8 cellular contexts compared by ENCODE assay signal in the genomic region with DNA sequence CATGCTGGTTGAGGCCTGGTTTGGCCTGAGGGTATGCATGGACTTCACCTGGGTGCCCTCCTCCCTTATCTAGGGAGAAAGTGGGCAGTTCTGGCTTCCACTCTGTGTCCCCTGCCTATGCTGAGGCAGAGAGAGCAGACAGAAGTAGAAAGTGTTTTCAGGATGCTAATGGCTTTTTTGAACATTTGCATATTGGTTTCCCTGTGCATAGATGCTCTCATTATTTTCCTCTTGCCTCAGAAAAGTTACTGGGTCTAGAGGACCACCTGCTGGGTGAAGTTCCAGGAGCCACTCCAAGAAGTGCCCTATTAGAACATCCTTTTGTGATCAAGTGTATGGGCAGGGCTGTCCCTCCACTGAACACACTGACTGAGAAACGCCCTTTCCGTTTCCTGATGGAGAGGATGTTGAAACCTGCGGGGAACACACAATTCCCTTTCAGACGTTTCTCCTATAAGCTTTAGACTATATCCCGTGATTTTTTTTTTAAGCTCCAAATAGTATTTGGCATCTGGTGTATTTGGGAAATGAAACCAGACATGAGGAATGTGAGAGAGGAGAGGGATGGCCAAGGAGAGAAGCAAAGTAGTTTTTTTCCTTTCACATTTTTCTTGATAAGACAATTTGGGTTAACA.
DNase-seq lines count a peak whose midpoint lies in the region; ATAC-seq and TF ChIP-seq lines count a peak whose summit lies in the region.

No MANE protein-coding gene starts in this region.

- peaks cover 9% of the 10 kb centered on the region for H3K4me1 ChIP-seq in mesendoderm (ENCODE audit: control insufficient read depth, low read depth, low read length)

- H3K79me2 ChIP-seq in mesendoderm (ENCODE audit: control insufficient read depth, insufficient read depth, low read length), result no peaks in the 10 kb centered on the region

- no peak overlapping the region for H3K23ac ChIP-seq in mesendoderm (ENCODE audit: low read length)

- no peak overlapping the region for H3K56ac ChIP-seq in mesendoderm (ENCODE audit: low read length)

- no peak overlapping the region for H3K9ac ChIP-seq in mesendoderm (ENCODE audit: low read length)

- H2BK5ac ChIP-seq in mesendoderm (ENCODE audit: low read length), result no peak overlapping the region

- H3K18ac ChIP-seq in mesendoderm (ENCODE audit: low read length), result no peak overlapping the region

- H4K5ac ChIP-seq in mesendoderm (ENCODE audit: low read length), result no peak overlapping the region

- H3K4me2 ChIP-seq in mesendoderm (ENCODE audit: low read length), result no peak overlapping the region

- DNase-seq in coronary artery (ENCODE audit: low spot score) (no peak), pons (ENCODE audit: low spot score) (peak; percentile 31), RPMI8226 (no peak), mesendoderm (no peak), NCI-H2196 treated with DMSO at 0.1 percent for 48 hours (lab: John Stamatoyannopoulos, UW; ENCODE audit: unreplicated experiment) (no peak)

- peaks cover 6% of the 10 kb centered on the region for H3K79me1 ChIP-seq in mesendoderm (ENCODE audit: low read length)

- H2BK120ac ChIP-seq in mesendoderm (ENCODE audit: low read depth, low read length), result no peak overlapping the region

- H3K4ac ChIP-seq in mesendoderm (ENCODE audit: low read depth, low read length), result no peak overlapping the region

- H3K27me3 ChIP-seq in mesendoderm (ENCODE audit: insufficient read depth, low read length, poor library complexity), result no peaks in the 10 kb centered on the region

- peak; percentile 79 for ATAC-seq in GM18498 (IDR thresholded peaks at IDR 0.05; ENCODE audit: unreplicated experiment)
- peak; percentile 76 for ATAC-seq in HG03432 (IDR thresholded peaks at IDR 0.05; ENCODE audit: unreplicated experiment)
- ATAC-seq in GM19324 (IDR thresholded peaks at IDR 0.05; ENCODE audit: low FRiP score, unreplicated experiment), result no peak

- WGBS in mesendoderm (ENCODE audit: extremely low coverage, insufficient coverage, low lambda C conversion rate), result no CpG with 5 or more reads among the region's 5 CpGs

- no peaks in the 10 kb centered on the region for H3K36me3 ChIP-seq in mesendoderm (ENCODE audit: control insufficient read depth, insufficient read depth, low read length)

- H3K4me3 ChIP-seq in coronary artery (peak overlapping the region; percentile 49), mesendoderm (ENCODE audit: low read length) (no peak overlapping the region)

- H2AK5ac ChIP-seq in mesendoderm (ENCODE audit: low read length), result no peak overlapping the region

- H4K8ac ChIP-seq in mesendoderm (ENCODE audit: low read depth, low read length), result no peak overlapping the region

- peak overlapping the region; percentile 78 to 96 for H3K27ac ChIP-seq in coronary artery
- H3K27ac ChIP-seq in mesendoderm (ENCODE audit: low read depth, low read length), result no peak overlapping the region

- TF ChIP-seq CTCF in coronary artery (IDR thresholded peaks at IDR 0.05), result no peak

- H2BK15ac ChIP-seq in mesendoderm (replicated peaks; ENCODE audit: low read depth), result no peak overlapping the region
